In genomic region chr3:65636326-65636725, GRCh38 we compare ENCODE assay signal across 1 cellular context.
TF ChIP-seq lines count a peak whose summit lies in the region.

No MANE protein-coding gene starts in this region.

TF ChIP-seq in K562, 482 proteins besides CTCF, POLR2A, EP300 and RAD21 (continued from another document):
- TF ChIP-seq ESRRA (IDR thresholded peaks at IDR 0.05; ENCODE audit: borderline replicate concordance, low read depth) (no peak), HMGN3 (IDR thresholded peaks at IDR 0.05; ENCODE audit: borderline replicate concordance, extremely low read depth, insufficient read length, low read depth, low read length) (no peak), BCL6 (CRISPR knock-in tag; IDR thresholded peaks at IDR 0.05) (no peak), ZNF23 (CRISPR knock-in tag; IDR thresholded peaks at IDR 0.05) (no peak), MAFK (IDR thresholded peaks at IDR 0.05; ENCODE audit: low read length) (no peak), ZNF639 (CRISPR knock-in tag; conservative IDR thresholded peaks at IDR 0.05 in 1 of 2, IDR thresholded peaks at IDR 0.05 in 1 of 2) (no peak), PBX2 (CRISPR knock-in tag; IDR thresholded peaks at IDR 0.05; ENCODE audit: low read depth) (no peak), PBX2 (tag; conservative IDR thresholded peaks at IDR 0.05; ENCODE audit: low read depth) (peak; percentile 85), NCOA1 (IDR thresholded peaks at IDR 0.05; ENCODE audit: low read depth) (no peak), YBX1 (IDR thresholded peaks at IDR 0.05) (no peak), ETV5 (CRISPR knock-in tag; IDR thresholded peaks at IDR 0.05; ENCODE audit: low read depth) (no peak), ZNF518B (CRISPR knock-in tag; IDR thresholded peaks at IDR 0.05) (no peak), HCFC1 (IDR thresholded peaks at IDR 0.05; ENCODE audit: low read depth, low read length) (no peak), BCLAF1 (IDR thresholded peaks at IDR 0.05; ENCODE audit: borderline replicate concordance in 1 of 2, control insufficient read depth in 1 of 2, low read depth in 2 of 2, low read length in 1 of 2) (no peak), THRA (IDR thresholded peaks at IDR 0.05) (no peak), SRF (CRISPR knock-in tag; IDR thresholded peaks at IDR 0.05) (no peak), RFX1 (IDR thresholded peaks at IDR 0.05) (no peak), SETDB1 (IDR thresholded peaks at IDR 0.05; ENCODE audit: low read length) (no peak)
TF ChIP-seq in K562: peak in this region for 6.
